Comparison of ENCODE assay signal across 9 cellular contexts in genomic region chr6:135322427-135323201, GRCh38.
A peak's percentile ranks its signal among the peaks of the same experiment; 100 is the strongest.
DNase-seq lines count a peak whose midpoint lies in the region; ATAC-seq, FAIRE-seq and TF ChIP-seq lines count a peak whose summit lies in the region.
"Had no signal": no experiment of that assay in that cellular context is flagged by ENCODE, and none has a peak within 500 bp of the region (broad histone marks: within the 10 kb centered on the region; RNA-seq: fewer than 3 reads in every experiment).

No MANE protein-coding gene starts in this region.

- no peak for TF ChIP-seq CTCF in natural killer cell (IDR thresholded peaks at IDR 0.05)
- no peak for TF ChIP-seq CTCF in right lobe of liver (IDR thresholded peaks at IDR 0.05)

- peaks cover 11 to 18% of the 10 kb centered on the region in 2 donors for H3K4me1 Mint-ChIP-seq in natural killer cell

- intact Hi-C loops in natural killer cell (cut with micrococcal nuclease), result no loop called here
- intact Hi-C loops in right lobe of liver (cut with DNase I), result no loop called here

- peak overlapping the region; percentile 67 for H3K4me3 Mint-ChIP-seq in natural killer cell

- H3K4me1 ChIP-seq in HUES48 (ENCODE audit: control insufficient read depth, insufficient read depth, low read length) (peaks cover 13% of the 10 kb centered on the region), small intestine (ENCODE audit: control insufficient read depth in 2 of 2, insufficient read depth in 1 of 2, low read depth in 1 of 2, low read length in 1 of 2) (no peaks in the 10 kb centered on the region), right lobe of liver (no peaks in the 10 kb centered on the region)

- H3K36me3 Mint-ChIP-seq in natural killer cell, result no peaks in the 10 kb centered on the region

- H3K9ac ChIP-seq in HUES48 (ENCODE audit: low read depth, low read length), result no peak overlapping the region

- H3K36me3 ChIP-seq in HUES48 (ENCODE audit: control insufficient read depth, insufficient read depth, low read length) (no peaks in the 10 kb centered on the region), small intestine (ENCODE audit: control insufficient read depth in 2 of 2, insufficient read depth in 2 of 2, low read length in 2 of 2) (no peaks in the 10 kb centered on the region), right lobe of liver (peaks cover 0 to 3% (median 0%) of the 10 kb centered on the region in 4 donors)

- DNase-seq in natural killer cell (no peak), small intestine (no peak), right lobe of liver (no peak), Kasumi-1 (lab: John Stamatoyannopoulos, UW) (no peak), NCI-H2171 treated with DMSO at 0.1 percent for 48 hours (lab: John Stamatoyannopoulos, UW) (no peak)
- DNase-seq: NCI-H1092 had no signal

- no peak for FAIRE-seq in small intestine (lab: Jason Lieb, UNC)

- no peaks in the 10 kb centered on the region for H3K9me3 Mint-ChIP-seq in natural killer cell

- H3K27ac ChIP-seq in HUES48 (ENCODE audit: low read depth, low read length) (peak overlapping the region; percentile 18), small intestine (ENCODE audit: low read depth in 1 of 2, low read length in 1 of 2) (peak overlapping the region in 1 of 2 donors; percentile 41), right lobe of liver (no peak overlapping the region)

- WGBS in small intestine, 3 donors, result 73 to 77% (median 73%) methylated on average over 3 of the region's 3 CpGs
- WGBS in right lobe of liver (ENCODE audit: insufficient coverage, low coverage, low lambda C conversion rate, missing lambda C conversion rate), result 68% methylated on average over 3 of the region's 3 CpGs

- no peak for TF ChIP-seq POLR2A in right lobe of liver (IDR thresholded peaks at IDR 0.05)

- peak; percentile 62 for ATAC-seq in GM19025 (IDR thresholded peaks at IDR 0.05; ENCODE audit: low read depth, unreplicated experiment)
- ATAC-seq in HG02571 (IDR thresholded peaks at IDR 0.05; ENCODE audit: unreplicated experiment), result peak; percentile 60
- no peak for ATAC-seq in natural killer cell
- no peak for ATAC-seq in right lobe of liver

- no peaks in the 10 kb centered on the region for H3K27me3 Mint-ChIP-seq in natural killer cell (ENCODE audit: low read depth in 2 of 2)

- H3K27me3 ChIP-seq in HUES48 (ENCODE audit: control insufficient read depth, insufficient read depth, low read length) (no peaks in the 10 kb centered on the region), small intestine (ENCODE audit: control insufficient read depth in 2 of 2, insufficient read depth in 2 of 2, low read length in 2 of 2) (no peaks in the 10 kb centered on the region), right lobe of liver (no peaks in the 10 kb centered on the region)

- no peak overlapping the region for H3K4me3 ChIP-seq in HUES48 (ENCODE audit: low read depth, low read length)
- H3K4me3 ChIP-seq in small intestine (ENCODE audit: low read depth in 1 of 2, low read length in 2 of 2), result no peak overlapping the region
- no peak overlapping the region for H3K4me3 ChIP-seq in right lobe of liver

- H3K9me3 ChIP-seq in HUES48 (ENCODE audit: control insufficient read depth, insufficient read depth, low read length) (no peaks in the 10 kb centered on the region), small intestine (ENCODE audit: control insufficient read depth, low read depth) (no peaks in the 10 kb centered on the region), right lobe of liver (no peaks in the 10 kb centered on the region)

- H3K27ac Mint-ChIP-seq in natural killer cell, result peak overlapping the region in 1 of 2 donors; percentile 70

Comparison
In these comparisons a context has a peak if more than half of its experiments do, and no peak if none do; other contexts are left out.
1. ATAC-seq: peak in GM19025 (single experiment) and HG02571 (single experiment); none in natural killer cell (0 of 3) and right lobe of liver (0 of 4).